8 cellular contexts compared by ENCODE assay signal in genomic region chr15:85030301-85031049, GRCh38. TPM values are rescaled to one million over a fixed set of nuclear protein-coding genes. Genes with fewer than 3 reads are reported as not detected.
DNase-seq lines count a peak whose midpoint lies in the region; ATAC-seq and TF ChIP-seq lines count a peak whose summit lies in the region.

No MANE protein-coding gene starts in this region.

- H3K27ac Mint-ChIP-seq in activated CD8-positive, alpha-beta T cell treated with anti-CD3 and anti-CD28 coated beads for 36 hours: peak overlapping the region; percentile 62

- peak; percentile 70 for ATAC-seq in activated CD8-positive, alpha-beta T cell treated with anti-CD3 and anti-CD28 coated beads for 36 hours
- no peak for ATAC-seq in HG02678 (IDR thresholded peaks at IDR 0.05; ENCODE audit: unreplicated experiment)

- intact Hi-C loops in left ventricle myocardium inferior (cut with micrococcal nuclease) (no loop called here), cardiac septum (cut with DNase I) (no loop called here)
- intact Hi-C loops in activated CD8-positive, alpha-beta T cell treated with anti-CD3 and anti-CD28 coated beads for 36 hours (cut with micrococcal nuclease): no loop called here

- no peaks in the 10 kb centered on the region for H3K9me3 ChIP-seq in left ventricle myocardium inferior (replicated peaks)

- peaks cover 80% of the 10 kb centered on the region for H3K4me1 ChIP-seq in left ventricle myocardium inferior

- peaks cover 48% of the 10 kb centered on the region for H3K4me1 Mint-ChIP-seq in activated CD8-positive, alpha-beta T cell treated with anti-CD3 and anti-CD28 coated beads for 36 hours (ENCODE audit: low read depth)

- CTCF ChIA-PET in activated CD8-positive, alpha-beta T cell treated with anti-CD3 and anti-CD28 coated beads for 36 hours (lab: Charles Lee): interaction anchor here (1.5 to 3.8 kb wide), 2 partner anchors 14 to 43 kb away, joined by 5 to 18 read pairs; no protein-coding TSS in a partner anchor

- H3K36me3 ChIP-seq in left ventricle myocardium inferior: no peaks in the 10 kb centered on the region

- peaks cover 2% of the 10 kb centered on the region for H3K36me3 Mint-ChIP-seq in activated CD8-positive, alpha-beta T cell treated with anti-CD3 and anti-CD28 coated beads for 36 hours (ENCODE audit: low read depth)

- H3K4me3 Mint-ChIP-seq in activated CD8-positive, alpha-beta T cell treated with anti-CD3 and anti-CD28 coated beads for 36 hours: no peak overlapping the region

- TF ChIP-seq CTCF in left ventricle myocardium inferior (IDR thresholded peaks at IDR 0.05; ENCODE audit: borderline replicate concordance): no peak
- no peak for TF ChIP-seq CTCF in activated CD8-positive, alpha-beta T cell treated with anti-CD3 and anti-CD28 coated beads for 36 hours (IDR thresholded peaks at IDR 0.05)

- peak overlapping the region; percentile 50 for H3K27ac ChIP-seq in left ventricle myocardium inferior (replicated peaks)
- peak overlapping the region; percentile 4 for H3K27ac ChIP-seq in layer of hippocampus (ENCODE audit: low read depth, low read length)

- POLR2A ChIA-PET in activated CD8-positive, alpha-beta T cell treated with anti-CD3 and anti-CD28 coated beads for 36 hours (lab: Charles Lee): no interaction called here

- DNase-seq in left ventricle myocardium inferior (no peak), cardiac septum (ENCODE audit: low spot score) (no peak), NCI-H1930 (lab: John Stamatoyannopoulos, UW) (no peak), cerebellar cortex (ENCODE audit: low spot score) (no peak), KG1 (lab: John Stamatoyannopoulos, UW) (no peak)
- DNase-seq in activated CD8-positive, alpha-beta T cell treated with anti-CD3 and anti-CD28 coated beads for 36 hours: peak; percentile 19

- H3K27me3 ChIP-seq in left ventricle myocardium inferior (ENCODE audit: low read depth) (no peaks in the 10 kb centered on the region), layer of hippocampus (ENCODE audit: control insufficient read depth, insufficient read depth, low read length) (no peaks in the 10 kb centered on the region)

- H3K4me3 ChIP-seq in left ventricle myocardium inferior: no peak overlapping the region

- no peaks in the 10 kb centered on the region for H3K27me3 Mint-ChIP-seq in activated CD8-positive, alpha-beta T cell treated with anti-CD3 and anti-CD28 coated beads for 36 hours

- H3K9me3 Mint-ChIP-seq in activated CD8-positive, alpha-beta T cell treated with anti-CD3 and anti-CD28 coated beads for 36 hours: no peaks in the 10 kb centered on the region

RNA-seq across cellular contexts. Expression of gene PDE8A, which starts 48.8 kb away (rescaled TPM):
- total RNA-seq in left ventricle myocardium inferior: 17.8 TPM
- total RNA-seq in cardiac septum: 28.2 TPM
- 10 to 100 TPM; 23.2 to 24.4 TPM for total RNA-seq in activated CD8-positive, alpha-beta T cell treated with anti-CD3 and anti-CD28 coated beads for 36 hours
